In genomic region chr21:45254557-45254930, GRCh38 we compare ENCODE assay signal across 17 cellular contexts.
"Had no signal": no experiment of that assay in that cellular context is flagged by ENCODE, and none has a peak within 500 bp of the region (broad histone marks: within the 10 kb centered on the region; RNA-seq: fewer than 3 reads in every experiment).

No MANE protein-coding gene starts in this region.

- H3K36me3 ChIP-seq: brain microvascular endothelial cell, heart left ventricle, left lung, pancreas, tibial artery, uterus had no signal

- H3K4me3 ChIP-seq: heart left ventricle, left lung, pancreas, tibial artery, uterus had no signal

- H3K27ac Mint-ChIP-seq: activated T-helper 2 cell treated with anti-CD3 and anti-CD28 coated beads, Interferon-gamma antibody, Interleukin-2, Interleukin-4, amounts not matched to agents 10 μg/mL and 5 μg/mL and 100 μg/mL, durations not matched to agents 14 hours and 24 hours and 36 hours; stimulated activated memory B cell treated with anti-CD40 and anti-IgM and Interleukin-4, amounts not matched to agents 10 μg/mL and 1 μg/mL and 100 μg/mL, for 72 hours had no signal

- ATAC-seq: heart left ventricle, left lung had no signal

- H3K4me3 Mint-ChIP-seq: nephron; stimulated activated memory B cell treated with anti-CD40 and anti-IgM and Interleukin-4, amounts not matched to agents 10 μg/mL and 1 μg/mL and 100 μg/mL, for 72 hours had no signal

- H3K4me1 ChIP-seq: foreskin keratinocyte, left lung, pancreas, uterus had no signal

- DNase-seq: activated CD4-positive, alpha-beta T cell treated with anti-CD3 and anti-CD28 coated beads for 48 hours; activated naive CD4-positive, alpha-beta T cell treated with anti-CD3 and anti-CD28 coated beads, Interleukin-2, amount 50 U/mL, for 16 hours; activated T-cell treated with anti-CD3 and anti-CD28 coated beads for 4 hours; brain microvascular endothelial cell; cerebellar nuclear complex; dermis blood vessel endothelial cell; foreskin keratinocyte; heart left ventricle; left lung; mesenchymal stem cell; SW 1271; uterus had no signal

- H3K9me3 Mint-ChIP-seq: activated T-helper 2 cell treated with anti-CD3 and anti-CD28 coated beads, Interferon-gamma antibody, Interleukin-2, Interleukin-4, amounts not matched to agents 10 μg/mL and 5 μg/mL and 100 μg/mL, durations not matched to agents 14 hours and 24 hours and 36 hours; stimulated activated memory B cell treated with anti-CD40 and anti-IgM and Interleukin-4, amounts not matched to agents 10 μg/mL and 1 μg/mL and 100 μg/mL, for 72 hours had no signal

- H3K27ac ChIP-seq: brain microvascular endothelial cell, foreskin keratinocyte, heart left ventricle, left lung, pancreas, tibial artery, uterus had no signal

- H3K36me3 Mint-ChIP-seq: stimulated activated memory B cell treated with anti-CD40 and anti-IgM and Interleukin-4, amounts not matched to agents 10 μg/mL and 1 μg/mL and 100 μg/mL, for 72 hours had no signal

- H3K9me3 ChIP-seq: heart left ventricle, left lung, pancreas, tibial artery, uterus had no signal
